Comparison of ENCODE assay signal across 17 cellular contexts in the genomic region with DNA sequence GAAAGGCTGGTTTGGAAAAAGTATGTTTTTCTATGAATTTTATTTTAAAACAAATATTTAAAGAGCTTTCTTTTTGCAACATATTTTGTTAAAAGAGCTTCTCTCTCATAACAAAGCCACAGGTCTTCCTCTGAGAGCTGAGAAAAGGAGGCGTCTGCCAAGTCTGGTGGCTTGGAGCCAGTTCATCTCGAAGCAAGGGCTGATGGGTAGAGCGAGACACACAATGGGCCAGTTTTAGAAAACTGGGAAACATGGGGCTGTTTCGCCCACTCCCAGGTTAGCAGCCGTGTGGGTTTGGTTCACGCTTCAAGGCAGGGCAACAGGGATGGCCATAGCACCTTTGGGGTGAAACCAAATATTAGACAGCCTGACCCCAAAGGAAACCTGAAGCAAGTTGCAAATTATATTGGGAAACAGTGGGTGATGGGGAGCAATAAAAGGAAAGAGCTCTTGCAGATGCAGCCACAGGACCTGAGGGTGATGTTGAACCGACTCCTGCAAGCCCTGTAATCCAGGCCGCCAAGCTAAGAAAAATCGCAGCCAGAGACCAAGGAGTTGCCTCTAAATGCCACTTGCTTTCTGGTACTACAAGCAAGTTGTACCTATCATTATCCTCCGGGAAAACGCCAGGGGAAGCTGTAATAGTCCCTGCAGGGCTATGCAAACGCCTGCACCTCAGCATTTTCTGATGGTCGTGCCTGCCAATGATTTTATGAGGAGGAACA.
DNase-seq lines count a peak whose midpoint lies in the region; ATAC-seq and TF ChIP-seq lines count a peak whose summit lies in the region.
"Had no signal": no experiment of that assay in that cellular context is flagged by ENCODE, and none has a peak within 500 bp of the region (broad histone marks: within the 10 kb centered on the region; RNA-seq: fewer than 3 reads in every experiment).

No MANE protein-coding gene starts in this region.

- POLR2A ChIA-PET in CD8-positive, alpha-beta memory T cell (lab: Charles Lee), result no interaction called here

- H3K4me1 ChIP-seq in thoracic aorta (ENCODE audit: control insufficient read depth in 1 of 2, low read depth in 2 of 2), result peaks cover 17 to 38% of the 10 kb centered on the region in 2 donors
- no peaks in the 10 kb centered on the region for H3K4me1 ChIP-seq in CD8-positive, alpha-beta memory T cell (ENCODE audit: insufficient read depth, low read length)
- H3K4me1 ChIP-seq: pancreas had no signal

- H3K9me3 Mint-ChIP-seq in CD8-positive, alpha-beta memory T cell, result peaks cover 7 to 20% (median 15%) of the 10 kb centered on the region in 5 donors

- H3K36me3 ChIP-seq in thoracic aorta, result no peaks in the 10 kb centered on the region
- H3K36me3 ChIP-seq in CD8-positive, alpha-beta memory T cell (ENCODE audit: insufficient read depth, low read length), result no peaks in the 10 kb centered on the region
- H3K36me3 ChIP-seq: pancreas, stomach had no signal

- TF ChIP-seq CTCF in fibroblast of pulmonary artery (IDR thresholded peaks at IDR 0.05; ENCODE audit: low read length, missing control alignments), result no peak
- no peak for TF ChIP-seq CTCF in thoracic aorta (IDR thresholded peaks at IDR 0.05)

- H3K27me3 ChIP-seq in thoracic aorta (replicated peaks; ENCODE audit: insufficient read depth), result no peaks in the 10 kb centered on the region
- H3K27me3 ChIP-seq in CD8-positive, alpha-beta memory T cell (ENCODE audit: insufficient read depth, low read length, poor library complexity, severe bottlenecking), result no peaks in the 10 kb centered on the region
- H3K27me3 ChIP-seq: pancreas, stomach had no signal

- CTCF ChIA-PET in CD8-positive, alpha-beta memory T cell (lab: Charles Lee), result no interaction called here

- H3K27ac ChIP-seq in angular gyrus (ENCODE audit: low read depth, low read length) (peak overlapping the region; percentile 91), thoracic aorta (peak overlapping the region; percentile 9 to 12)
- H3K27ac ChIP-seq in CD8-positive, alpha-beta memory T cell (ENCODE audit: low read depth, low read length), result no peak overlapping the region
- H3K27ac ChIP-seq: pancreas had no signal

- peaks cover 0 to 7% (median 0%) of the 10 kb centered on the region in 3 donors for H3K36me3 Mint-ChIP-seq in CD8-positive, alpha-beta memory T cell
- H3K36me3 Mint-ChIP-seq: T-cell had no signal

- no peak overlapping the region for H3K4me3 Mint-ChIP-seq in CD8-positive, alpha-beta memory T cell
- H3K4me3 Mint-ChIP-seq: activated T-helper 17 cell treated with anti-CD3 and anti-CD28 coated beads, Interleukin-2, amount 50 U/mL, for 72 hours; CD4-positive, alpha-beta T cell; T-cell had no signal

- DNase-seq in fibroblast of pulmonary artery (ENCODE audit: low read depth) (peak; percentile 80), midbrain (lab: John Stamatoyannopoulos, UW) (peak; percentile 90), thoracic aorta (ENCODE audit: low spot score) (no peak), NCI-H774 (lab: John Stamatoyannopoulos, UW) (no peak)
- no peak for DNase-seq in CD8-positive, alpha-beta memory T cell
- DNase-seq: CD4-positive, alpha-beta T cell; foreskin melanocyte; GDM1; KBM-7; NCI-H187; stomach; T-cell had no signal

- H3K27me3 Mint-ChIP-seq in CD8-positive, alpha-beta memory T cell, result peaks cover 6 to 11% of the 10 kb centered on the region in 2 donors
- H3K27me3 Mint-ChIP-seq: CD4-positive, alpha-beta T cell had no signal

- no peaks in the 10 kb centered on the region for H3K9me3 ChIP-seq in thoracic aorta
- H3K9me3 ChIP-seq in CD8-positive, alpha-beta memory T cell (ENCODE audit: low read length), result no peaks in the 10 kb centered on the region
- H3K9me3 ChIP-seq: pancreas had no signal

- ATAC-seq in thoracic aorta (ENCODE audit: insufficient number of reproducible peaks, low FRiP score, low read depth) (no peak), GM21360 (IDR thresholded peaks at IDR 0.05; ENCODE audit: unreplicated experiment) (no peak)
- ATAC-seq in activated CD4-positive, CD25-positive, alpha-beta regulatory T cell treated with anti-CD3 and anti-CD28 coated beads, Interleukin-2, amount 50 U/mL, for 24 hours, result no peak
- ATAC-seq: activated T-helper 17 cell treated with anti-CD3 and anti-CD28 coated beads, Interleukin-2, amount 50 U/mL, for 72 hours; pancreas; T-cell had no signal

- no peaks in the 10 kb centered on the region for H3K4me1 Mint-ChIP-seq in CD8-positive, alpha-beta memory T cell
- H3K4me1 Mint-ChIP-seq: activated T-helper 17 cell treated with anti-CD3 and anti-CD28 coated beads, Interleukin-2, amount 50 U/mL, for 72 hours; T-cell had no signal

- H3K4me3 ChIP-seq in fibroblast of pulmonary artery (replicated peaks; ENCODE audit: low read depth, low read length) (no peak overlapping the region), thoracic aorta (no peak overlapping the region)
- no peak overlapping the region for H3K4me3 ChIP-seq in CD8-positive, alpha-beta memory T cell (ENCODE audit: low read length)
- H3K4me3 ChIP-seq: pancreas, stomach had no signal

- no peak overlapping the region for H3K27ac Mint-ChIP-seq in CD8-positive, alpha-beta memory T cell
- H3K27ac Mint-ChIP-seq: activated T-helper 17 cell treated with anti-CD3 and anti-CD28 coated beads, Interleukin-2, amount 50 U/mL, for 72 hours; CD4-positive, alpha-beta T cell; T-cell had no signal

Comparison
In these comparisons a context has a peak if more than half of its experiments do, and no peak if none do; other contexts are left out.
1. DNase-seq: peak in fibroblast of pulmonary artery (single experiment) and midbrain (single experiment); none in thoracic aorta (single experiment), CD8-positive, alpha-beta memory T cell (0 of 5) and NCI-H774 (single experiment).